ENCODE assay signal across 2 cellular contexts in the genomic region with DNA sequence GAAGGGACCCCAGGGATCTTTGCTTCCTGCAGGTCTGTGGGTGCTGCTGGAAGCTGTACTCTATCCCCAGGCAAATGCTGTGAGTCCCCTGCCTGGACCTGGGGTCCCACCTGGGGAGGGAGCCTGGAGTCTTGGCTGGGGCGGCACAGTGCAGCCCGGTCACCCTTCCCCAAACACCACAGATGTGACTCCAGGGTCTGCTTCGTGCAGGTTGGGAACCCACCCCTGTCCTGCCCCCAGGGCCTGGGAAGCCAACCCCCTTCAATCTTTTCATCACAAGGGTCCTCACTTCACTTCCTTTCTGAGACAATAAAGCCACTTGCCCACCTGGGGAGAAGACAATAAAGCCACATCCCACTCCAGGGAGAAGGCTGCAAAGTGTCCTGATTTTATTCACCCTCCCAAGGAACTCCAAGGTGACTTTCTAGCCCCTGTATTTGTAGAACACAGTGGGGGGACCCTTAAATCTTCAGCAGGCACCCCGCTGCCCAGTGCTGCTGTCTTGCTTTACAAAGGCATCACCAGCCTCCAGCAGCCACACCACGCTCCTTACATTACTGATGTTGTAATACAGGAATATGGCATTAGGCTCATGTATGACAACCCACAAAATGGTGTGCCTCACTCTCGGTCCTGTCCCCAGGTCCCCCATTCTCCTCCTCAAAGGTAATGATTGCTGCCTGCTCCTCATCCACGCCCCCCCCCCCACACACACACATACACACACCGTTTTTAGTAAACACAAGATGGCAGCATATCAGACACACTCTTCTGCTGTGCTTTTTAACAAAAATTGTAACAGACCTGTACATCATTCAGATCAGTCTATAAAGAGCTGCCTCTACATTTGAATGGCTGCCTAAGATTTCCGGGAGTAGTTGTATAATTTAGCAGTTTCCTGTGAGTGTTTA.
TF ChIP-seq lines count a peak whose summit lies in the region.

No MANE protein-coding gene starts in this region.

TF ChIP-seq in GM23338, 12 proteins besides CTCF, POLR2A, EP300 and RAD21:
- TF ChIP-seq, protein P1, sequence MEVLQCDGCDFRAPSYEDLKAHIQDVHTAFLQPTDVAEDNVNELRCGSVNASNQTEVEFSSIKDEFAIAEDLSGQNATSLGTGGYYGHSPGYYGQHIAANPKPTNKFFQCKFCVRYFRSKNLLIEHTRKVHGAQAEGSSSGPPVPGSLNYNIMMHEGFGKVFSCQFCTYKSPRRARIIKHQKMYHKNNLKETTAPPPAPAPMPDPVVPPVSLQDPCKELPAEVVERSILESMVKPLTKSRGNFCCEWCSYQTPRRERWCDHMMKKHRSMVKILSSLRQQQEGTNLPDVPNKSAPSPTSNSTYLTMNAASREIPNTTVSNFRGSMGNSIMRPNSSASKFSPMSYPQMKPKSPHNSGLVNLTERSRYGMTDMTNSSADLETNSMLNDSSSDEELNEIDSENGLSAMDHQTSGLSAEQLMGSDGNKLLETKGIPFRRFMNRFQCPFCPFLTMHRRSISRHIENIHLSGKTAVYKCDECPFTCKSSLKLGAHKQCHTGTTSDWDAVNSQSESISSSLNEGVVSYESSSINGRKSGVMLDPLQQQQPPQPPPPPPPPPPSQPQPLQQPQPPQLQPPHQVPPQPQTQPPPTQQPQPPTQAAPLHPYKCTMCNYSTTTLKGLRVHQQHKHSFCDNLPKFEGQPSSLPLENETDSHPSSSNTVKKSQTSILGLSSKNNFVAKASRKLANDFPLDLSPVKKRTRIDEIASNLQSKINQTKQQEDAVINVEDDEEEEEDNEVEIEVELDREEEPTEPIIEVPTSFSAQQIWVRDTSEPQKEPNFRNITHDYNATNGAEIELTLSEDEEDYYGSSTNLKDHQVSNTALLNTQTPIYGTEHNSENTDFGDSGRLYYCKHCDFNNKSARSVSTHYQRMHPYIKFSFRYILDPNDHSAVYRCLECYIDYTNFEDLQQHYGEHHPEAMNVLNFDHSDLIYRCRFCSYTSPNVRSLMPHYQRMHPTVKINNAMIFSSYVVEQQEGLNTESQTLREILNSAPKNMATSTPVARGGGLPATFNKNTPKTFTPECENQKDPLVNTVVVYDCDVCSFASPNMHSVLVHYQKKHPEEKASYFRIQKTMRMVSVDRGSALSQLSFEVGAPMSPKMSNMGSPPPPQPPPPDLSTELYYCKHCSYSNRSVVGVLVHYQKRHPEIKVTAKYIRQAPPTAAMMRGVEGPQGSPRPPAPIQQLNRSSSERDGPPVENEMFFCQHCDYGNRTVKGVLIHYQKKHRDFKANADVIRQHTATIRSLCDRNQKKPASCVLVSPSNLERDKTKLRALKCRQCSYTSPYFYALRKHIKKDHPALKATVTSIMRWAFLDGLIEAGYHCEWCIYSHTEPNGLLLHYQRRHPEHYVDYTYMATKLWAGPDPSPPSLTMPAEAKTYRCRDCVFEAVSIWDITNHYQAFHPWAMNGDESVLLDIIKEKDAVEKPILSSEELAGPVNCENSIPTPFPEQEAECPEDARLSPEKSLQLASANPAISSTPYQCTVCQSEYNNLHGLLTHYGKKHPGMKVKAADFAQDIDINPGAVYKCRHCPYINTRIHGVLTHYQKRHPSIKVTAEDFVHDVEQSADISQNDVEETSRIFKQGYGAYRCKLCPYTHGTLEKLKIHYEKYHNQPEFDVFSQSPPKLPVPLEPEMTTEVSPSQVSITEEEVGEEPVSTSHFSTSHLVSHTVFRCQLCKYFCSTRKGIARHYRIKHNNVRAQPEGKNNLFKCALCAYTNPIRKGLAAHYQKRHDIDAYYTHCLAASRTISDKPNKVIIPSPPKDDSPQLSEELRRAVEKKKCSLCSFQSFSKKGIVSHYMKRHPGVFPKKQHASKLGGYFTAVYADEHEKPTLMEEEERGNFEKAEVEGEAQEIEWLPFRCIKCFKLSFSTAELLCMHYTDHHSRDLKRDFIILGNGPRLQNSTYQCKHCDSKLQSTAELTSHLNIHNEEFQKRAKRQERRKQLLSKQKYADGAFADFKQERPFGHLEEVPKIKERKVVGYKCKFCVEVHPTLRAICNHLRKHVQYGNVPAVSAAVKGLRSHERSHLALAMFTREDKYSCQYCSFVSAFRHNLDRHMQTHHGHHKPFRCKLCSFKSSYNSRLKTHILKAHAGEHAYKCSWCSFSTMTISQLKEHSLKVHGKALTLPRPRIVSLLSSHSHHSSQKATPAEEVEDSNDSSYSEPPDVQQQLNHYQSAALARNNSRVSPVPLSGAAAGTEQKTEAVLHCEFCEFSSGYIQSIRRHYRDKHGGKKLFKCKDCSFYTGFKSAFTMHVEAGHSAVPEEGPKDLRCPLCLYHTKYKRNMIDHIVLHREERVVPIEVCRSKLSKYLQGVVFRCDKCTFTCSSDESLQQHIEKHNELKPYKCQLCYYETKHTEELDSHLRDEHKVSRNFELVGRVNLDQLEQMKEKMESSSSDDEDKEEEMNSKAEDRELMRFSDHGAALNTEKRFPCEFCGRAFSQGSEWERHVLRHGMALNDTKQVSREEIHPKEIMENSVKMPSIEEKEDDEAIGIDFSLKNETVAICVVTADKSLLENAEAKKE (CRISPR knock-in tag; IDR thresholded peaks at IDR 0.05), result no peak
- TF ChIP-seq NANOG (IDR thresholded peaks at IDR 0.05; ENCODE audit: borderline replicate concordance), result peak; percentile 31; the same call in 1 of the 2 replicates
- TF ChIP-seq, protein P2, sequence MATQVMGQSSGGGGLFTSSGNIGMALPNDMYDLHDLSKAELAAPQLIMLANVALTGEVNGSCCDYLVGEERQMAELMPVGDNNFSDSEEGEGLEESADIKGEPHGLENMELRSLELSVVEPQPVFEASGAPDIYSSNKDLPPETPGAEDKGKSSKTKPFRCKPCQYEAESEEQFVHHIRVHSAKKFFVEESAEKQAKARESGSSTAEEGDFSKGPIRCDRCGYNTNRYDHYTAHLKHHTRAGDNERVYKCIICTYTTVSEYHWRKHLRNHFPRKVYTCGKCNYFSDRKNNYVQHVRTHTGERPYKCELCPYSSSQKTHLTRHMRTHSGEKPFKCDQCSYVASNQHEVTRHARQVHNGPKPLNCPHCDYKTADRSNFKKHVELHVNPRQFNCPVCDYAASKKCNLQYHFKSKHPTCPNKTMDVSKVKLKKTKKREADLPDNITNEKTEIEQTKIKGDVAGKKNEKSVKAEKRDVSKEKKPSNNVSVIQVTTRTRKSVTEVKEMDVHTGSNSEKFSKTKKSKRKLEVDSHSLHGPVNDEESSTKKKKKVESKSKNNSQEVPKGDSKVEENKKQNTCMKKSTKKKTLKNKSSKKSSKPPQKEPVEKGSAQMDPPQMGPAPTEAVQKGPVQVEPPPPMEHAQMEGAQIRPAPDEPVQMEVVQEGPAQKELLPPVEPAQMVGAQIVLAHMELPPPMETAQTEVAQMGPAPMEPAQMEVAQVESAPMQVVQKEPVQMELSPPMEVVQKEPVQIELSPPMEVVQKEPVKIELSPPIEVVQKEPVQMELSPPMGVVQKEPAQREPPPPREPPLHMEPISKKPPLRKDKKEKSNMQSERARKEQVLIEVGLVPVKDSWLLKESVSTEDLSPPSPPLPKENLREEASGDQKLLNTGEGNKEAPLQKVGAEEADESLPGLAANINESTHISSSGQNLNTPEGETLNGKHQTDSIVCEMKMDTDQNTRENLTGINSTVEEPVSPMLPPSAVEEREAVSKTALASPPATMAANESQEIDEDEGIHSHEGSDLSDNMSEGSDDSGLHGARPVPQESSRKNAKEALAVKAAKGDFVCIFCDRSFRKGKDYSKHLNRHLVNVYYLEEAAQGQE (IDR thresholded peaks at IDR 0.05; ENCODE audit: unreplicated experiment), result no peak

TF ChIP-seq in H1, 55 proteins besides CTCF, POLR2A, EP300 and RAD21:
- TF ChIP-seq SRF (IDR thresholded peaks at IDR 0.05; ENCODE audit: low read depth, low read length) (no peak), SIRT6 (IDR thresholded peaks at IDR 0.05; ENCODE audit: low read length) (no peak), CREB1 (IDR thresholded peaks at IDR 0.05) (no peak), BCL11A (IDR thresholded peaks at IDR 0.05; ENCODE audit: low read depth in 2 of 2, low read length in 2 of 2) (no peak), EGR1 (IDR thresholded peaks at IDR 0.05; ENCODE audit: borderline replicate concordance, low read depth, low read length) (no peak), GABPA (IDR thresholded peaks at IDR 0.05; ENCODE audit: borderline replicate concordance, insufficient read depth, low read length) (no peak), PHF8 (conservative IDR thresholded peaks at IDR 0.05; ENCODE audit: low read depth, low read length) (no peak)
- TF ChIP-seq, protein P3, sequence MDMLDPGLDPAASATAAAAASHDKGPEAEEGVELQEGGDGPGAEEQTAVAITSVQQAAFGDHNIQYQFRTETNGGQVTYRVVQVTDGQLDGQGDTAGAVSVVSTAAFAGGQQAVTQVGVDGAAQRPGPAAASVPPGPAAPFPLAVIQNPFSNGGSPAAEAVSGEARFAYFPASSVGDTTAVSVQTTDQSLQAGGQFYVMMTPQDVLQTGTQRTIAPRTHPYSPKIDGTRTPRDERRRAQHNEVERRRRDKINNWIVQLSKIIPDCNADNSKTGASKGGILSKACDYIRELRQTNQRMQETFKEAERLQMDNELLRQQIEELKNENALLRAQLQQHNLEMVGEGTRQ (IDR thresholded peaks at IDR 0.05; ENCODE audit: low read length), result no peak
- TF ChIP-seq, protein P4, sequence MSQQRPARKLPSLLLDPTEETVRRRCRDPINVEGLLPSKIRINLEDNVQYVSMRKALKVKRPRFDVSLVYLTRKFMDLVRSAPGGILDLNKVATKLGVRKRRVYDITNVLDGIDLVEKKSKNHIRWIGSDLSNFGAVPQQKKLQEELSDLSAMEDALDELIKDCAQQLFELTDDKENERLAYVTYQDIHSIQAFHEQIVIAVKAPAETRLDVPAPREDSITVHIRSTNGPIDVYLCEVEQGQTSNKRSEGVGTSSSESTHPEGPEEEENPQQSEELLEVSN (IDR thresholded peaks at IDR 0.05), result no peak
